11 cellular contexts compared by ENCODE assay signal in the genomic region with DNA sequence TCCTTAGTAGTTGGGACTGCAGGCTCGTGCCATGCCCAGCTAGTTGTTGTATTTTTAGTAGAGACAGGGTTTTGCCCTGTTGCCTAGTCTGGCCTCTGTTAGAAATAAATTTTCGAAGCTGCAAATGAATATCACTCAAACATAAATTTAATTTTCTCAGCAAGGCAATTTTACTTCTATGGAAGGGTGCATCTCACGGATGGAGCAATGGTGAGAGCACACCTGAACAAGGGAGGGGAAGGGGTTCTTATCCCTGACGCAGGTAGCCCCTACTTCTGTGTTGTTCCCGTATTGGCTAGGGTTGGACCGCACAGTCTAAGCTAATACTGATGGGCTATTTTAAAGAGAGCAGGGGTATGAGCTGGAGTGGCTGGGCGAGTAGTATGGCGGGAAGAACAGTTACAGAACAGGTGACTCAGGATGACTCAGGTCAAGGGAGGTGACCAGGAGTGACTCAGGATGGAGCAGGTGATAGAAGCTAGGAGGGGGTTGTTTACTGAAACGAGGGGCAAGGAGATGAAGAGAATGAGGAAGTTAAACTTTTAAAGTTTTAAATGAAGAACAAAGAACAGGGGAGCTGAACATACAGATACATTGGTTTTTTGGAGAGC. TPM values are rescaled to one million over a fixed set of nuclear protein-coding genes. Genes with fewer than 3 reads are reported as not detected.
DNase-seq lines count a peak whose midpoint lies in the region; ATAC-seq, FAIRE-seq and TF ChIP-seq lines count a peak whose summit lies in the region.
"Had no signal": no experiment of that assay in that cellular context is flagged by ENCODE, and none has a peak within 500 bp of the region (broad histone marks: within the 10 kb centered on the region; RNA-seq: fewer than 3 reads in every experiment).

No MANE protein-coding gene starts in this region.

- 93% methylated on average over 9 of the region's 9 CpGs for WGBS in SK-N-SH (ENCODE audit: low lambda C conversion rate)

- H3F3A ChIP-seq in SK-N-SH (replicated peaks; ENCODE audit: insufficient read depth) (peaks cover 11% of the 10 kb centered on the region), Loucy (ENCODE audit: low read depth) (peaks cover 11% of the 10 kb centered on the region; the same call in 1 of the 2 replicates)

- H3K9ac ChIP-seq in SK-N-SH (no peak overlapping the region), Loucy (ENCODE audit: low read depth, low read length, poor library complexity, severe bottlenecking) (no peak overlapping the region)

- H3K4me1 ChIP-seq in SK-N-SH (ENCODE audit: control insufficient read depth in 1 of 2, insufficient read depth in 2 of 2, low read depth in 1 of 2, low read length in 1 of 2) (no peaks in the 10 kb centered on the region), Loucy (ENCODE audit: insufficient read depth, low read length, poor library complexity, severe bottlenecking) (peaks cover 33% of the 10 kb centered on the region)

- no peak overlapping the region for H3K4me3 ChIP-seq in SK-N-SH (ENCODE audit: low read depth in 2 of 2, low read length in 1 of 2)
- H3K4me3 ChIP-seq in Loucy (ENCODE audit: low read length, poor library complexity, severe bottlenecking) = no peak overlapping the region
- H3K4me3 ChIP-seq: tibial nerve had no signal

- CTCF ChIA-PET in SK-N-SH (lab: Yijun Ruan, JAX) = interaction anchor here (2.0 to 3.6 kb wide), 2 partner anchors 21 to 283 kb away, joined by 6 to 15 read pairs; no protein-coding TSS in a partner anchor

- peaks cover 64% of the 10 kb centered on the region for H3K36me3 Mint-ChIP-seq in activated naive CD8-positive, alpha-beta T cell treated with anti-CD3 and anti-CD28 coated beads, Interleukin-2, amount 50 U/mL, for 24 hours (ENCODE audit: low read depth)
- peaks cover 80% of the 10 kb centered on the region for H3K36me3 Mint-ChIP-seq in nephron progenitor cell (ENCODE audit: low read depth)

- H3K9me3 ChIP-seq in SK-N-SH (0 out of 2 replicates have a peak, but pooled peaks cover 3% of the 10 kb centered on the region), Loucy (ENCODE audit: insufficient read depth, low read depth, low read length) (no peaks in the 10 kb centered on the region; the same call in 1 of the 2 replicates)
- H3K9me3 ChIP-seq: tibial nerve had no signal

- peaks cover 32 to 66% of the 10 kb centered on the region in 2 experiments for H3K36me3 ChIP-seq in SK-N-SH (replicated peaks in 1 of 2; ENCODE audit: control insufficient read depth in 1 of 2, insufficient read depth in 2 of 2, low read length in 1 of 2)
- H3K36me3 ChIP-seq in Loucy (ENCODE audit: insufficient read depth, low read length) = peaks cover 34% of the 10 kb centered on the region

- H3K4me1 Mint-ChIP-seq in activated naive CD8-positive, alpha-beta T cell treated with anti-CD3 and anti-CD28 coated beads, Interleukin-2, amount 50 U/mL, for 24 hours = peaks cover 63% of the 10 kb centered on the region
- peaks cover 13% of the 10 kb centered on the region for H3K4me1 Mint-ChIP-seq in nephron progenitor cell

- H2AFZ ChIP-seq in SK-N-SH (ENCODE audit: low read depth) (no peak overlapping the region), Loucy (ENCODE audit: low read length) (no peak overlapping the region)

- peaks cover 23% of the 10 kb centered on the region for H4K20me1 ChIP-seq in SK-N-SH (ENCODE audit: insufficient read depth)
- H4K20me1 ChIP-seq in Loucy (ENCODE audit: insufficient read depth, low read length, poor library complexity, severe bottlenecking) = peaks cover 22% of the 10 kb centered on the region

- TF ChIP-seq RAD21 in SK-N-SH (IDR thresholded peaks at IDR 0.05; ENCODE audit: low read length) = no peak

- peaks cover 16% of the 10 kb centered on the region for H3K9me3 Mint-ChIP-seq in activated naive CD8-positive, alpha-beta T cell treated with anti-CD3 and anti-CD28 coated beads, Interleukin-2, amount 50 U/mL, for 24 hours
- H3K9me3 Mint-ChIP-seq in nephron progenitor cell = peaks cover 18% of the 10 kb centered on the region

- no peak for TF ChIP-seq EP300 in SK-N-SH (IDR thresholded peaks at IDR 0.05; ENCODE audit: borderline replicate concordance in 1 of 2, low read depth in 1 of 2, low read length in 1 of 2)

- ATAC-seq in SK-N-SH treated with all-trans-retinoic acid at 6 μM for 48 hours = no peak
- peak; percentile 45 for ATAC-seq in activated naive CD8-positive, alpha-beta T cell treated with anti-CD3 and anti-CD28 coated beads, Interleukin-2, amount 50 U/mL, for 24 hours

- no peaks in the 10 kb centered on the region for H3K9me2 ChIP-seq in SK-N-SH
- H3K9me2 ChIP-seq in Loucy (replicated peaks; ENCODE audit: low read depth, low read length) = no peaks in the 10 kb centered on the region

- no peaks in the 10 kb centered on the region for H3K27me3 Mint-ChIP-seq in activated naive CD8-positive, alpha-beta T cell treated with anti-CD3 and anti-CD28 coated beads, Interleukin-2, amount 50 U/mL, for 24 hours
- H3K27me3 Mint-ChIP-seq in nephron progenitor cell (ENCODE audit: low read depth, poor library complexity) = peaks cover 3% of the 10 kb centered on the region

- no peak for FAIRE-seq in frontal cortex (lab: Jason Lieb, UNC)

- TF ChIP-seq CTCF in SK-N-SH (IDR thresholded peaks at IDR 0.05) (no peak), Loucy (conservative IDR thresholded peaks at IDR 0.05; ENCODE audit: low read length) (no peak), nephron progenitor cell (IDR thresholded peaks at IDR 0.05) (no peak)

- H3K79me2 ChIP-seq in SK-N-SH (ENCODE audit: insufficient read depth) = peaks cover 79% of the 10 kb centered on the region
- H3K79me2 ChIP-seq in Loucy (ENCODE audit: insufficient read depth, low read length) = peaks cover 78% of the 10 kb centered on the region

- POLR2A ChIA-PET in SK-N-SH (lab: Yijun Ruan, JAX) = no interaction called here

- peak overlapping the region; percentile 33 for H3K4me3 Mint-ChIP-seq in activated naive CD8-positive, alpha-beta T cell treated with anti-CD3 and anti-CD28 coated beads, Interleukin-2, amount 50 U/mL, for 24 hours
- peak overlapping the region; percentile 37 for H3K4me3 Mint-ChIP-seq in nephron progenitor cell

- H3K4me2 ChIP-seq in SK-N-SH = no peak overlapping the region
- peak overlapping the region; percentile 39 for H3K4me2 ChIP-seq in Loucy (ENCODE audit: low read depth, low read length, poor library complexity, severe bottlenecking)

- H3K27me3 ChIP-seq in SK-N-SH (ENCODE audit: insufficient read depth) (no peaks in the 10 kb centered on the region), Loucy (ENCODE audit: insufficient read depth, low read length, poor library complexity, severe bottlenecking) (no peaks in the 10 kb centered on the region)
- H3K27me3 ChIP-seq: tibial nerve had no signal

- DNase-seq in SK-N-SH (no peak), nephron progenitor cell (no peak), frontal cortex (ENCODE audit: low spot score in 2 of 2) (no peak)
- DNase-seq in activated naive CD8-positive, alpha-beta T cell treated with anti-CD3 and anti-CD28 coated beads, Interleukin-2, amount 50 U/mL, for 24 hours = no peak
- DNase-seq in activated effector memory CD4-positive, alpha-beta T cell treated with anti-CD3 and anti-CD28 coated beads, Interleukin-2, amount 50 U/mL, for 16 hours = no peak
- DNase-seq in activated effector memory CD4-positive, alpha-beta T cell treated with Interleukin-2 at 50 U/mL for 16 hours = no peak
- DNase-seq: head of caudate nucleus, NCI-H1417 had no signal

- H3K27ac Mint-ChIP-seq in activated naive CD8-positive, alpha-beta T cell treated with anti-CD3 and anti-CD28 coated beads, Interleukin-2, amount 50 U/mL, for 24 hours = peak overlapping the region; percentile 69
- peak overlapping the region; percentile 96 for H3K27ac Mint-ChIP-seq in nephron progenitor cell

- H3K27ac ChIP-seq in SK-N-SH (ENCODE audit: low read depth in 2 of 2, low read length in 1 of 2) = no peak overlapping the region
- H3K27ac ChIP-seq: tibial nerve had no signal

TF ChIP-seq in SK-N-SH, 30 proteins besides CTCF, POLR2A, EP300 and RAD21 (continues in another document):
- TF ChIP-seq NRF1 (IDR thresholded peaks at IDR 0.05; ENCODE audit: low read depth, low read length) = no peak
- no peak for TF ChIP-seq GATA2 (CRISPR knock-in tag; IDR thresholded peaks at IDR 0.05)
- TF ChIP-seq TEAD4 (IDR thresholded peaks at IDR 0.05; ENCODE audit: borderline replicate concordance, insufficient read depth) = no peak
- TF ChIP-seq, protein P1, sequence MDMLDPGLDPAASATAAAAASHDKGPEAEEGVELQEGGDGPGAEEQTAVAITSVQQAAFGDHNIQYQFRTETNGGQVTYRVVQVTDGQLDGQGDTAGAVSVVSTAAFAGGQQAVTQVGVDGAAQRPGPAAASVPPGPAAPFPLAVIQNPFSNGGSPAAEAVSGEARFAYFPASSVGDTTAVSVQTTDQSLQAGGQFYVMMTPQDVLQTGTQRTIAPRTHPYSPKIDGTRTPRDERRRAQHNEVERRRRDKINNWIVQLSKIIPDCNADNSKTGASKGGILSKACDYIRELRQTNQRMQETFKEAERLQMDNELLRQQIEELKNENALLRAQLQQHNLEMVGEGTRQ (IDR thresholded peaks at IDR 0.05; ENCODE audit: borderline replicate concordance, low read depth, low read length) = no peak
- TF ChIP-seq FOSL2 (IDR thresholded peaks at IDR 0.05; ENCODE audit: borderline replicate concordance, low read depth) = 0 out of 2 replicates have a peak, but pooled peaks have one; percentile 4
- no peak for TF ChIP-seq RFX5 (IDR thresholded peaks at IDR 0.05; ENCODE audit: low read length)

TF ChIP-seq in SK-N-SH treated with all-trans-retinoic acid at 6 μM for 48 hours, 23 proteins besides CTCF, POLR2A, EP300 and RAD21 (continues in another document):
- TF ChIP-seq SNAI2 (CRISPR knock-in tag; IDR thresholded peaks at IDR 0.05) (no peak), ZFP3 (CRISPR knock-in tag; IDR thresholded peaks at IDR 0.05) (no peak)
- TF ChIP-seq, protein P2, sequence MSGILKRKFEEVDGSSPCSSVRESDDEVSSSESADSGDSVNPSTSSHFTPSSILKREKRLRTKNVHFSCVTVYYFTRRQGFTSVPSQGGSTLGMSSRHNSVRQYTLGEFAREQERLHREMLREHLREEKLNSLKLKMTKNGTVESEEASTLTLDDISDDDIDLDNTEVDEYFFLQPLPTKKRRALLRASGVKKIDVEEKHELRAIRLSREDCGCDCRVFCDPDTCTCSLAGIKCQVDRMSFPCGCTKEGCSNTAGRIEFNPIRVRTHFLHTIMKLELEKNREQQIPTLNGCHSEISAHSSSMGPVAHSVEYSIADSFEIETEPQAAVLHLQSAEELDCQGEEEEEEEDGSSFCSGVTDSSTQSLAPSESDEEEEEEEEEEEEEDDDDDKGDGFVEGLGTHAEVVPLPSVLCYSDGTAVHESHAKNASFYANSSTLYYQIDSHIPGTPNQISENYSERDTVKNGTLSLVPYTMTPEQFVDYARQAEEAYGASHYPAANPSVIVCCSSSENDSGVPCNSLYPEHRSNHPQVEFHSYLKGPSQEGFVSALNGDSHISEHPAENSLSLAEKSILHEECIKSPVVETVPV (CRISPR knock-in tag; IDR thresholded peaks at IDR 0.05) = no peak

RNA-seq across cellular contexts. Expression of a gene that starts 7.5 kb away (rescaled TPM):
- 6.2 and 9.2 TPM in 2 replicates for polyA plus RNA-seq in SK-N-SH (2012; rRNA removed)
- 3.4 and 3.7 TPM in 2 replicates for polyA plus RNA-seq in SK-N-SH (2012; cell fraction: cytosol; rRNA removed)
- 21.0 and 47.4 TPM in 2 replicates for polyA plus RNA-seq in SK-N-SH (2012; cell fraction: nucleus; rRNA removed)
- total RNA-seq in frontal cortex = 46.9 TPM

RNA-seq across cellular contexts. Expression of a gene that starts 29.1 kb away (rescaled TPM):
- 6.5 and 6.6 TPM in 2 replicates for polyA plus RNA-seq in SK-N-SH (2012; rRNA removed)
- polyA plus RNA-seq in SK-N-SH (2012; cell fraction: cytosol; rRNA removed) = 2.4 and 3.6 TPM in 2 replicates
- polyA plus RNA-seq in SK-N-SH (2012; cell fraction: nucleus; rRNA removed) = 10.2 and 11.2 TPM in 2 replicates
- 24.5 TPM for total RNA-seq in frontal cortex
